10 cellular contexts compared by ENCODE assay signal in genomic region chr1:27382950-27383627, GRCh38. TPM values are rescaled to one million over a fixed set of nuclear protein-coding genes. Genes with fewer than 3 reads are reported as not detected.
A peak's percentile ranks its signal among the peaks of the same experiment; 100 is the strongest.
DNase-seq lines count a peak whose midpoint lies in the region; ATAC-seq and TF ChIP-seq lines count a peak whose summit lies in the region.
"Had no signal": no experiment of that assay in that cellular context is flagged by ENCODE, and none has a peak within 500 bp of the region (broad histone marks: within the 10 kb centered on the region; RNA-seq: fewer than 3 reads in every experiment).

Gene CD164L2 (minus strand): TSS chr1:27383333. CDS start chr1:27383239, 94 bp downstream.

- no peak for TF ChIP-seq EP300 in stomach (IDR thresholded peaks at IDR 0.05)

- peaks cover 6 to 12% (median 7%) of the 10 kb centered on the region in 4 donors for H3K4me1 ChIP-seq in stomach

- no peak for ATAC-seq in GM18909 (IDR thresholded peaks at IDR 0.05; ENCODE audit: poor library complexity, unreplicated experiment)

- TF ChIP-seq CTCF in stomach (IDR thresholded peaks at IDR 0.05) (no peak), osteocyte (IDR thresholded peaks at IDR 0.05) (no peak)

- H3K9me3 Mint-ChIP-seq in activated T-helper 1 cell treated with anti-CD3 and anti-CD28 coated beads, Interleukin-12 subunit alpha, Interleukin-12 subunit beta, Interleukin-2, Interleukin-4 antibody, amounts not matched to agents 30 ng/mL and 10 ng/mL and 1 ng/mL, durations not matched to agents 14 hours and 24 hours and 36 hours, result no peaks in the 10 kb centered on the region
- no peaks in the 10 kb centered on the region for H3K9me3 Mint-ChIP-seq in osteocyte (ENCODE audit: unreplicated experiment)
- H3K9me3 Mint-ChIP-seq: neural crest cell had no signal

- H3K4me3 Mint-ChIP-seq in activated T-helper 1 cell treated with anti-CD3 and anti-CD28 coated beads, Interleukin-12 subunit alpha, Interleukin-12 subunit beta, Interleukin-2, Interleukin-4 antibody, amounts not matched to agents 30 ng/mL and 10 ng/mL and 1 ng/mL, durations not matched to agents 14 hours and 24 hours and 36 hours, result no peak within 1 kb of the TSS
- H3K4me3 Mint-ChIP-seq in osteocyte (ENCODE audit: unreplicated experiment), result no peak within 1 kb of the TSS
- H3K4me3 Mint-ChIP-seq: neural crest cell had no signal

- H3K36me3 Mint-ChIP-seq in activated T-helper 1 cell treated with anti-CD3 and anti-CD28 coated beads, Interleukin-12 subunit alpha, Interleukin-12 subunit beta, Interleukin-2, Interleukin-4 antibody, amounts not matched to agents 30 ng/mL and 10 ng/mL and 1 ng/mL, durations not matched to agents 14 hours and 24 hours and 36 hours (ENCODE audit: low read depth), result no peaks in the 10 kb centered on the region
- H3K36me3 Mint-ChIP-seq in osteocyte (ENCODE audit: unreplicated experiment), result no peaks in the 10 kb centered on the region

- 9 to 26% (median 14%) methylated on average over 7 to 43 of the region's 43 CpGs for WGBS in stomach, 5 donors

- H3K4me3 ChIP-seq in stomach, result peak within 1 kb of the TSS; percentile 14 to 40 (median 28)

- H3K27me3 Mint-ChIP-seq in activated T-helper 1 cell treated with anti-CD3 and anti-CD28 coated beads, Interleukin-12 subunit alpha, Interleukin-12 subunit beta, Interleukin-2, Interleukin-4 antibody, amounts not matched to agents 30 ng/mL and 10 ng/mL and 1 ng/mL, durations not matched to agents 14 hours and 24 hours and 36 hours (ENCODE audit: insufficient read depth), result peaks cover 14% of the 10 kb centered on the region
- peaks cover 4% of the 10 kb centered on the region for H3K27me3 Mint-ChIP-seq in osteocyte (ENCODE audit: unreplicated experiment)

- peaks cover 0 to 17% (median 5%) of the 10 kb centered on the region in 3 donors for H3K27me3 ChIP-seq in stomach

- H3K9me3 ChIP-seq in stomach, result no peaks in the 10 kb centered on the region

- no peak within 1 kb of the TSS for H3K27ac Mint-ChIP-seq in activated T-helper 1 cell treated with anti-CD3 and anti-CD28 coated beads, Interleukin-12 subunit alpha, Interleukin-12 subunit beta, Interleukin-2, Interleukin-4 antibody, amounts not matched to agents 30 ng/mL and 10 ng/mL and 1 ng/mL, durations not matched to agents 14 hours and 24 hours and 36 hours
- H3K27ac Mint-ChIP-seq in osteocyte (ENCODE audit: unreplicated experiment), result no peak within 1 kb of the TSS

- no peak for TF ChIP-seq POLR2A in stomach (IDR thresholded peaks at IDR 0.05)

- DNase-seq in NCI-H2196 (lab: John Stamatoyannopoulos, UW; ENCODE audit: unreplicated experiment), result peak; percentile 18
- no peak for DNase-seq in NCI-H2196 treated with DMSO at 0.1 percent for 48 hours (lab: John Stamatoyannopoulos, UW; ENCODE audit: unreplicated experiment)
- peak; percentile 46 for DNase-seq in activated T-helper 1 cell treated with anti-CD3 and anti-CD28 coated beads, Interleukin-12 subunit alpha, Interleukin-12 subunit beta, Interleukin-2, Interleukin-4 antibody, amounts not matched to agents 30 ng/mL and 10 ng/mL and 1 ng/mL, durations not matched to agents 14 hours and 24 hours and 36 hours (ENCODE audit: low spot score)
- DNase-seq in kidney tubule cell (ENCODE audit: low spot score), result peak; percentile 42
- peak; percentile 85 for DNase-seq in stomach
- no peak for DNase-seq in osteocyte (ENCODE audit: extremely low spot score, unreplicated experiment)
- DNase-seq in AG08395 (ENCODE audit: low spot score), result no peak

- no peaks in the 10 kb centered on the region for H3K4me1 Mint-ChIP-seq in activated T-helper 1 cell treated with anti-CD3 and anti-CD28 coated beads, Interleukin-12 subunit alpha, Interleukin-12 subunit beta, Interleukin-2, Interleukin-4 antibody, amounts not matched to agents 30 ng/mL and 10 ng/mL and 1 ng/mL, durations not matched to agents 14 hours and 24 hours and 36 hours (ENCODE audit: low read depth)
- peaks cover 22% of the 10 kb centered on the region for H3K4me1 Mint-ChIP-seq in osteocyte (ENCODE audit: unreplicated experiment)
- H3K4me1 Mint-ChIP-seq: neural crest cell had no signal

- no peak within 1 kb of the TSS for H3K27ac ChIP-seq in stomach

- intact Hi-C loops in activated T-helper 1 cell treated with anti-CD3 and anti-CD28 coated beads, Interleukin-12 subunit alpha, Interleukin-12 subunit beta, Interleukin-2, Interleukin-4 antibody, amounts not matched to agents 30 ng/mL and 10 ng/mL and 1 ng/mL, durations not matched to agents 14 hours and 24 hours and 36 hours (cut with micrococcal nuclease), result loop anchor here (1.0 kb wide), 1 partner anchor 18 kb away; no protein-coding TSS in a partner anchor
- intact Hi-C loops in stomach (cut with DNase I; ENCODE audit: low total_unique reads), result no loop called here

- H3K36me3 ChIP-seq in stomach, result no peaks in the 10 kb centered on the region

RNA-seq across cellular contexts. Expression of gene CD164L2, which starts in this region (rescaled TPM):
- not detected in 2 replicates for total RNA-seq in activated T-helper 1 cell treated with anti-CD3 and anti-CD28 coated beads, Interleukin-12 subunit alpha, Interleukin-12 subunit beta, Interleukin-2, Interleukin-4 antibody, amounts not matched to agents 30 ng/mL and 10 ng/mL and 1 ng/mL, durations not matched to agents 14 hours and 24 hours and 36 hours
- total RNA-seq in stomach (not detected), osteocyte (not detected in 2 replicates)
- polyA plus RNA-seq in stomach, result 1 to 10 TPM in 2 of 3 donors, not detected in 1; 1.5 to 8.7 TPM
- total RNA-seq: neural crest cell, ureter had no signal

Comparison
In these comparisons a context has a peak if more than half of its experiments do, and no peak if none do; other contexts are left out.
1. DNase-seq: peak in NCI-H2196 (single experiment), kidney tubule cell (single experiment) and stomach (single experiment); none in NCI-H2196 treated with DMSO at 0.1 percent for 48 hours (single experiment), osteocyte (single experiment) and AG08395 (single experiment).
2. Peak in DNase-seq in activated T-helper 1 cell treated with anti-CD3 and anti-CD28 coated beads, Interleukin-12 subunit alpha, Interleukin-12 subunit beta, Interleukin-2, Interleukin-4 antibody, amounts not matched to agents 30 ng/mL and 10 ng/mL and 1 ng/mL, durations not matched to agents 14 hours and 24 hours and 36 hours; RNA of the gene not detected or under 1 TPM.